12 cellular contexts compared by ENCODE assay signal in genomic region chr2:162838141-162838500, GRCh38. TPM values are rescaled to one million over a fixed set of nuclear protein-coding genes. Genes with fewer than 3 reads are reported as not detected.
DNase-seq lines count a peak whose midpoint lies in the region; ATAC-seq and TF ChIP-seq lines count a peak whose summit lies in the region.
"Had no signal": no experiment of that assay in that cellular context is flagged by ENCODE, and none has a peak within 500 bp of the region (broad histone marks: within the 10 kb centered on the region; RNA-seq: fewer than 3 reads in every experiment).

No MANE protein-coding gene starts in this region.

- TF ChIP-seq CTCF in Calu3 (IDR thresholded peaks at IDR 0.05; ENCODE audit: unreplicated experiment): no peak
- no peak for TF ChIP-seq CTCF in colonic mucosa (IDR thresholded peaks at IDR 0.05)

- H3K4me3 ChIP-seq in HUES6 (ENCODE audit: low read depth, low read length) (peak overlapping the region; percentile 57), SK-N-MC (peak overlapping the region; percentile 59), iPS-20b (ENCODE audit: low read length) (peak overlapping the region; percentile 83), colonic mucosa (no peak overlapping the region)
- H3K4me3 ChIP-seq: adrenal gland had no signal

- CTCF ChIA-PET in Calu3 (lab: Charles Lee): no interaction called here

- DNase-seq in Calu3 (no peak), SK-N-MC (ENCODE audit: low read depth, low spot score) (no peak), colonic mucosa (no peak), A172 (ENCODE audit: low spot score) (no peak)
- DNase-seq in activated CD4-positive, alpha-beta T cell treated with anti-CD3 and anti-CD28 coated beads for 1 hour: no peak
- DNase-seq: activated CD8-positive, alpha-beta memory T cell treated with anti-CD3 and anti-CD28 coated beads, Interleukin-2, amount 50 U/mL, for 48 hours; CD8-positive, alpha-beta T cell had no signal

- H3K36me3 Mint-ChIP-seq in Calu3 (ENCODE audit: insufficient read depth, unreplicated experiment): peaks cover 18% of the 10 kb centered on the region
- H3K36me3 Mint-ChIP-seq: CD8-positive, alpha-beta T cell had no signal

- no peaks in the 10 kb centered on the region for H3K9me3 Mint-ChIP-seq in Calu3 (ENCODE audit: low read depth, unreplicated experiment)

- peak overlapping the region; percentile 80 for H3K4me3 Mint-ChIP-seq in Calu3 (ENCODE audit: low read depth, unreplicated experiment)
- H3K4me3 Mint-ChIP-seq: CD8-positive, alpha-beta T cell had no signal

- H3K27ac ChIP-seq in HUES6 (ENCODE audit: low read depth, low read length) (no peak overlapping the region), SK-N-MC (no peak overlapping the region), iPS-20b (ENCODE audit: low read length) (no peak overlapping the region), colonic mucosa (no peak overlapping the region)
- H3K27ac ChIP-seq: adrenal gland, HL-60 had no signal

- H3K27me3 Mint-ChIP-seq in Calu3 (ENCODE audit: unreplicated experiment): no peaks in the 10 kb centered on the region

- H3K36me3 ChIP-seq in HUES6 (ENCODE audit: control insufficient read depth, insufficient read depth, low read length) (no peaks in the 10 kb centered on the region), SK-N-MC (ENCODE audit: insufficient read depth, low read length) (no peaks in the 10 kb centered on the region), iPS-20b (ENCODE audit: insufficient read depth, low read depth, low read length) (no peaks in the 10 kb centered on the region), colonic mucosa (no peaks in the 10 kb centered on the region)
- H3K36me3 ChIP-seq: adrenal gland had no signal

- H3K9me3 ChIP-seq in HUES6 (ENCODE audit: control insufficient read depth, insufficient read depth, low read depth, low read length) (no peaks in the 10 kb centered on the region), SK-N-MC (ENCODE audit: low read depth, low read length) (no peaks in the 10 kb centered on the region), iPS-20b (ENCODE audit: insufficient read depth, low read depth, low read length) (no peaks in the 10 kb centered on the region), colonic mucosa (no peaks in the 10 kb centered on the region)
- H3K9me3 ChIP-seq: adrenal gland had no signal

- H3K4me1 Mint-ChIP-seq in Calu3 (ENCODE audit: low read depth, unreplicated experiment): peaks cover 16% of the 10 kb centered on the region

- H3K4me1 ChIP-seq in HUES6 (ENCODE audit: control insufficient read depth, insufficient read depth, low read length): no peaks in the 10 kb centered on the region
- H3K4me1 ChIP-seq in iPS-20b (ENCODE audit: insufficient read depth, low read length): no peaks in the 10 kb centered on the region
- no peaks in the 10 kb centered on the region for H3K4me1 ChIP-seq in colonic mucosa

- intact Hi-C loops in Calu3 (cut with micrococcal nuclease; ENCODE audit: unreplicated experiment) (no loop called here), colonic mucosa (cut with DNase I) (no loop called here)

- H3K27me3 ChIP-seq in HUES6 (ENCODE audit: control insufficient read depth, insufficient read depth, low read length) (peaks cover 54% of the 10 kb centered on the region), iPS-20b (ENCODE audit: insufficient read depth, low read length) (peaks cover 50% of the 10 kb centered on the region), colonic mucosa (no peaks in the 10 kb centered on the region)

- no peak overlapping the region for H3K27ac Mint-ChIP-seq in Calu3 (ENCODE audit: unreplicated experiment)
- H3K27ac Mint-ChIP-seq: CD8-positive, alpha-beta T cell had no signal

- BruUV-seq in Calu3 (replicated peaks; lab: Mats Ljungman, UMichigan): no TSS peak

- H3K9ac ChIP-seq in HUES6 (ENCODE audit: low read length): no peak overlapping the region
- no peak overlapping the region for H3K9ac ChIP-seq in SK-N-MC (ENCODE audit: insufficient read length)
- H3K9ac ChIP-seq in iPS-20b (ENCODE audit: low read depth, low read length): peak overlapping the region; percentile 52; the same call in 1 of the 2 replicates
- no peak overlapping the region for H3K9ac ChIP-seq in colonic mucosa (ENCODE audit: low read depth in 2 of 2, low read length in 2 of 2)

- ATAC-seq in HG03135 (IDR thresholded peaks at IDR 0.05; ENCODE audit: unreplicated experiment): no peak
- ATAC-seq: CD8-positive, alpha-beta T cell had no signal

RNA-seq across cellular contexts. Expression of gene KCNH7, which starts 0.4 kb away (rescaled TPM):
- 0.45 and 0.69 TPM in 2 replicates for total RNA-seq in Calu3 (2022)
- total RNA-seq in colonic mucosa: not detected
- not detected in 2 replicates for total RNA-seq in A172 (2014; rRNA removed; shearing (Covaris generic))
- total RNA-seq: CD8-positive, alpha-beta T cell had no signal
